In the genomic region with DNA sequence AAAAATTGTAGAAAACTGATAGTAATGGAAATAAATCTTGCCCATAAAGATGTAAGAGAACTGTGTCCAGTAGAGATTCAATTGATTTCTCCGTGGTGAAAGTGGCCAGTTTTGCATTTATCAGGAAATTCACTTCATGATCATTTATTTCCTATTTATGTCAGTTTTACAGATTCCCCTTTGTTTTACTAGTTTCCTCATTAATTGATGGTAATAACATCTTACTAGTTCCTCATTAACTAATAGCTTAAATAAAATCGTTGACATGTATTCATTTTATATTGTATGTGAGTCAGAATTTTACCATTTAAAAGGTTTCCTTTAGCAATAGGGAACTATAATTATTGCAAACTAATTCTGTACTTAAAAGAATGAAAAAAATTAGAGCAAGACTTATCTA, we compare ENCODE assay signal across 9 cellular contexts.
"Had no signal": no experiment of that assay in that cellular context is flagged by ENCODE, and none has a peak within 500 bp of the region (broad histone marks: within the 10 kb centered on the region; RNA-seq: fewer than 3 reads in every experiment).

No MANE protein-coding gene starts in this region.

- DNase-seq: H9, HCEC 1CT, KG1 had no signal

- H3K4me3 ChIP-seq: GM23338 had no signal

- H3K4me1 Mint-ChIP-seq: IgD-negative memory B cell had no signal

- H3K4me3 Mint-ChIP-seq: GM23338, H9, IgD-negative memory B cell had no signal

- H3K9me3 Mint-ChIP-seq: GM23338, IgD-negative memory B cell had no signal

- H3K36me3 Mint-ChIP-seq: IgD-negative memory B cell had no signal

- ATAC-seq: GM23338, HepG2 had no signal

- H3K27ac ChIP-seq: HL-60 had no signal

- H3K27ac Mint-ChIP-seq: GM23338, H9 had no signal

- H3K4me2 ChIP-seq: GM23338 had no signal

- H2AFZ ChIP-seq: GM23338 had no signal

- FAIRE-seq: H1, H54, HepG2 had no signal
